In the genomic region with DNA sequence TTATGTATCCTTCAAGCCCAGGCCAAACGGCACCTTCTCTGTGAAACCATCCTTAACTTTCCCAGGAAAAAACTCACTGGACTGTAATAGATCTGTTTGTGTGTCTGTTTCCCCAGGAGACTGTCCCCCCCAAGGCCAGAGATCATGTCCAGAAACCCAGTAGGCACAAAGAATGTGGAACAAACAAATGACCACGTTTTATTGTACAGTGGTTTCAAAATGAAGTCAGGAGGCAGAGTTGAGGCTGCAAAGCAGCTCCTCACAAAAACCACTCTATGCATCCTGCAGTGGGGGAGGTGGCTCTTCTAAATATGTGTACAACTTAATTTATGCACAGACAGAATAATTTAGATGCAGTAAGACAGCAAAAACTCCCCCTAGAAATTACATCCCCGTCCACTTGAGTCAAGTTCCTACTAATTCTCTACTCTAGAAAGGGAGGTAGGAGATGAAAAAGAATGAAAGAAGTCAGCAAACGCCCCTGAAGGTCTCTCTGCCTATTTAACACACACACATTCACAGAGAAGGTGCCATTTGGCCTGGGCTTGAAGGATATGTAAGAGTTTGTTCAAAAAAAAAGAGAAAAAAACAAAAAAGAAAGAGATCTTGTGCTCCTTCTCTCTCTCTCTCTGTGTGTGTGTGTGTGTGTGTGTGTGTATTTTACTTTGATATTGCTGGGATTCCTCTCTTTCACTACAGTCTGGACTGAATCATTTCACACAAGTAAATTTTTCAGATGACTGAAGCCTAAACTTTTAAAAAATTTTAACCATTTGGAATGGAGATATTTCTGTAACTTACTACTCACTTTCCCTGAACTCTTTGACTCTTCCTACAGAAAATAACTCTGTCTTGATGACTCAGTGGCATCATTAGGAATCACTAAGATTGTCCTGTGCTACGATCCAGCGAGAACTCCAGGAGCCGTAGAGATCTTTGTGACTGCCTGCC, we compare ENCODE assay signal across 10 cellular contexts.
A peak's percentile ranks its signal among the peaks of the same experiment; 100 is the strongest.
DNase-seq lines count a peak whose midpoint lies in the region; ATAC-seq, FAIRE-seq and TF ChIP-seq lines count a peak whose summit lies in the region.
"Had no signal": no experiment of that assay in that cellular context is flagged by ENCODE, and none has a peak within 500 bp of the region (broad histone marks: within the 10 kb centered on the region; RNA-seq: fewer than 3 reads in every experiment).

No MANE protein-coding gene starts in this region.

- H3K4me3 ChIP-seq in astrocyte of the spinal cord (ENCODE audit: low read depth, low read length) = no peak overlapping the region
- H3K4me3 ChIP-seq: adrenal gland had no signal

- H3K9me3 Mint-ChIP-seq in stimulated activated naive CD8-positive, alpha-beta T cell treated with anti-CD3 and anti-CD28 coated beads, Interleukin-15, Interleukin-2, amounts not matched to agents 100 ng/mL and 50 ng/mL, for 24 hours = no peaks in the 10 kb centered on the region

- no peaks in the 10 kb centered on the region for H3K27me3 Mint-ChIP-seq in stimulated activated naive CD8-positive, alpha-beta T cell treated with anti-CD3 and anti-CD28 coated beads, Interleukin-15, Interleukin-2, amounts not matched to agents 100 ng/mL and 50 ng/mL, for 24 hours

- peak; percentile 65 for ATAC-seq in HG03103 (IDR thresholded peaks at IDR 0.05; ENCODE audit: low read depth, unreplicated experiment)

- in situ Hi-C loops in astrocyte of the spinal cord (cut with HindIII; ENCODE audit: low sequenced_read_pairs) = no loop called here

- peak overlapping the region; percentile 94 for H3K27ac Mint-ChIP-seq in stimulated activated naive CD8-positive, alpha-beta T cell treated with anti-CD3 and anti-CD28 coated beads, Interleukin-15, Interleukin-2, amounts not matched to agents 100 ng/mL and 50 ng/mL, for 24 hours

- DNase-seq in activated CD4-positive, alpha-beta T cell treated with anti-CD3 and anti-CD28 coated beads for 48 hours = peak; percentile 66
- no peak for DNase-seq in activated CD4-positive, alpha-beta T cell treated with anti-CD3 and anti-CD28 coated beads for 4 hours
- peak; percentile 58 for DNase-seq in astrocyte of the spinal cord (ENCODE audit: low read depth, low spot score)
- no peak for DNase-seq in NCI-H1930 (lab: John Stamatoyannopoulos, UW)
- DNase-seq in HTR-8/SVneo (ENCODE audit: insufficient read length, low spot score) = no peak
- no peak for DNase-seq in NCI-H345 treated with DMSO at 0.1 percent for 48 hours (lab: John Stamatoyannopoulos, UW; ENCODE audit: unreplicated experiment)
- DNase-seq: adrenal gland, occipital lobe had no signal

- peaks cover 91% of the 10 kb centered on the region for H3K4me1 Mint-ChIP-seq in stimulated activated naive CD8-positive, alpha-beta T cell treated with anti-CD3 and anti-CD28 coated beads, Interleukin-15, Interleukin-2, amounts not matched to agents 100 ng/mL and 50 ng/mL, for 24 hours (ENCODE audit: low read depth)

- peak overlapping the region; percentile 63 for H3K4me3 Mint-ChIP-seq in stimulated activated naive CD8-positive, alpha-beta T cell treated with anti-CD3 and anti-CD28 coated beads, Interleukin-15, Interleukin-2, amounts not matched to agents 100 ng/mL and 50 ng/mL, for 24 hours

- H3K36me3 Mint-ChIP-seq in stimulated activated naive CD8-positive, alpha-beta T cell treated with anti-CD3 and anti-CD28 coated beads, Interleukin-15, Interleukin-2, amounts not matched to agents 100 ng/mL and 50 ng/mL, for 24 hours (ENCODE audit: low read depth) = peaks cover 71% of the 10 kb centered on the region

- no peak for TF ChIP-seq CTCF in astrocyte of the spinal cord (IDR thresholded peaks at IDR 0.05; ENCODE audit: low read depth, low read length)

- no peak for FAIRE-seq in HTR-8/SVneo (lab: Jason Lieb, UNC)

Comparison
In these comparisons a context has a peak if more than half of its experiments do, and no peak if none do; other contexts are left out.
1. DNase-seq: peak in activated CD4-positive, alpha-beta T cell treated with anti-CD3 and anti-CD28 coated beads for 48 hours (single experiment) and astrocyte of the spinal cord (single experiment); none in activated CD4-positive, alpha-beta T cell treated with anti-CD3 and anti-CD28 coated beads for 4 hours (0 of 2), NCI-H1930 (0 of 2), HTR-8/SVneo (single experiment) and NCI-H345 treated with DMSO at 0.1 percent for 48 hours (single experiment).